29 cellular contexts compared by ENCODE assay signal in the genomic region with DNA sequence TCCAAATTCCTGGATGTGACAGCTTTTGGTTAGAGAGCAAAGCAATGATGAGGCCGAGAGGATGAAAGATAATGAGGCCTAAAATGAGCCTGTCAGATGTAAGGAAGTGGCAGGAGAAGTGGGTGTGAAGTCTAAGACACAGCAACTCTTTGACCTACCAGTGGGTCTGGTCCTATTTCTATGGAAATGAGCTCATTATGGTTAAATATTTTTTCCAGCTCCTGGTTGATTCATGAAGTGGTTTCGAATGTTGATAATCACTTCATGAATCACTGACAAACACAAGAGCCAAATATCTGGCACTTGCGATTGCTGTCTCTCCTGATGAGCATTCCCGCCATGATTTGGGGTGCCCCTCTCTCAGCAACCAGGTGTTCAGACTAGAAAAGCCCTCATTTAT.
DNase-seq lines count a peak whose midpoint lies in the region; ATAC-seq, FAIRE-seq and TF ChIP-seq lines count a peak whose summit lies in the region.
"Had no signal": no experiment of that assay in that cellular context is flagged by ENCODE, and none has a peak within 500 bp of the region (broad histone marks: within the 10 kb centered on the region; RNA-seq: fewer than 3 reads in every experiment).

No MANE protein-coding gene starts in this region.

- WGBS in GM23248 (ENCODE audit: low coverage in 1 of 2, low lambda C conversion rate in 2 of 2, missing lambda C conversion rate in 2 of 2), 2 experiments = 30 to 34% methylated on average over 4 of the region's 4 CpGs

- H3K4me3 Mint-ChIP-seq in astrocyte (ENCODE audit: unreplicated experiment) = no peak overlapping the region
- H3K4me3 Mint-ChIP-seq: CD14-positive monocyte; CD8-positive, alpha-beta memory T cell had no signal

- H3K36me3 ChIP-seq in GM23248 (ENCODE audit: low read depth) (no peaks in the 10 kb centered on the region), astrocyte (ENCODE audit: insufficient read depth, low read length) (no peaks in the 10 kb centered on the region)
- H3K36me3 ChIP-seq: BE2C, SJCRH30 had no signal

- no peak overlapping the region for H3K27ac Mint-ChIP-seq in astrocyte (ENCODE audit: unreplicated experiment)
- H3K27ac Mint-ChIP-seq: CD14-positive monocyte; CD8-positive, alpha-beta memory T cell had no signal

- peaks cover 5% of the 10 kb centered on the region for H3K9me3 Mint-ChIP-seq in astrocyte (ENCODE audit: unreplicated experiment)
- H3K9me3 Mint-ChIP-seq: CD8-positive, alpha-beta memory T cell had no signal

- peaks cover 6% of the 10 kb centered on the region for H3K4me1 Mint-ChIP-seq in astrocyte (ENCODE audit: low read depth, unreplicated experiment)
- H3K4me1 Mint-ChIP-seq: CD14-positive monocyte; CD8-positive, alpha-beta memory T cell had no signal

- peaks cover 39% of the 10 kb centered on the region for H3K27me3 Mint-ChIP-seq in astrocyte (ENCODE audit: low read depth, unreplicated experiment)

- FAIRE-seq in astrocyte (lab: Jason Lieb, UNC) = no peak
- FAIRE-seq: H54, HepG2, K562 had no signal

- peaks cover 12% of the 10 kb centered on the region for H3F3A ChIP-seq in GM23248 (ENCODE audit: insufficient read depth)

- ATAC-seq in GM18867 (IDR thresholded peaks at IDR 0.05; ENCODE audit: unreplicated experiment) = no peak
- no peak for ATAC-seq in HG03378 (IDR thresholded peaks at IDR 0.05; ENCODE audit: unreplicated experiment)
- ATAC-seq: HepG2, K562, PC-3, Right ventricle myocardium inferior, SK-N-SH treated with all-trans-retinoic acid at 6 μM for 48 hours had no signal

- H3K9me2 ChIP-seq in GM23248 (ENCODE audit: insufficient read depth) = no peaks in the 10 kb centered on the region

- DNase-seq in AG10803 (ENCODE audit: low read depth) (peak; percentile 53), GM23248 (peak; percentile 61), astrocyte (ENCODE audit: low read depth) (peak; percentile 82), fibroblast of peridontal ligament (ENCODE audit: extremely low read depth) (peak; percentile 49), GM19240 (ENCODE audit: insufficient read length, low spot score) (no peak)
- DNase-seq in stimulated activated CD4-positive, alpha-beta T cell treated with anti-CD3 and anti-CD28 coated beads, Interleukin-15, amount 100 ng/mL, for 24 hours = no peak
- DNase-seq: BE2C; CD8-positive, alpha-beta memory T cell; DMS 273 treated with DMSO at 0.1 percent for 48 hours; DMS79; Kasumi-1; MV-4-11; NCI-H1105; NCI-H1436 treated with DMSO at 0.1 percent for 48 hours; NCI-H187 treated with DMSO at 0.1 percent for 48 hours; NCI-H446; NCI-H524 treated with DMSO at 0.1 percent for 48 hours; NCI-H774; PC-3 had no signal

- no peak overlapping the region for H3K4me3 ChIP-seq in AG10803 (ENCODE audit: low read length)
- no peak overlapping the region for H3K4me3 ChIP-seq in GM23248
- no peak overlapping the region for H3K4me3 ChIP-seq in astrocyte (ENCODE audit: insufficient read depth, low read depth, low read length)
- H3K4me3 ChIP-seq: K562, SJCRH30 had no signal

- H3K9me3 ChIP-seq in GM23248 (ENCODE audit: low read depth) (no peaks in the 10 kb centered on the region), astrocyte (ENCODE audit: insufficient read depth, low read depth, low read length) (no peaks in the 10 kb centered on the region)
- H3K9me3 ChIP-seq: BE2C, SJCRH30 had no signal

- H3K4me1 ChIP-seq in GM23248 (ENCODE audit: insufficient read depth) = peaks cover 27% of the 10 kb centered on the region
- peaks cover 7% of the 10 kb centered on the region for H3K4me1 ChIP-seq in astrocyte (ENCODE audit: insufficient read depth, low read length)
- H3K4me1 ChIP-seq: BE2C, SJCRH30 had no signal

- H3K4me2 ChIP-seq in GM23248 (ENCODE audit: unreplicated experiment) = peak overlapping the region; percentile 50
- H3K4me2 ChIP-seq in astrocyte (ENCODE audit: low read length) = peak overlapping the region; percentile 29

- H3K27me3 ChIP-seq in GM23248 (replicated peaks; ENCODE audit: insufficient read depth) (no peaks in the 10 kb centered on the region), astrocyte (ENCODE audit: insufficient read depth, low read length) (no peaks in the 10 kb centered on the region)
- H3K27me3 ChIP-seq: BE2C, SJCRH30 had no signal

- H2AFZ ChIP-seq in GM23248 = 0 out of 2 replicates have a peak overlapping the region, but pooled peaks have one; percentile 6
- H2AFZ ChIP-seq in astrocyte (ENCODE audit: low read depth, low read length) = no peak overlapping the region

- TF ChIP-seq CTCF in AG10803 (conservative IDR thresholded peaks at IDR 0.05; ENCODE audit: low read length) (no peak), astrocyte (IDR thresholded peaks at IDR 0.05; ENCODE audit: insufficient read depth, low read depth, low read length) (no peak)

- no peaks in the 10 kb centered on the region for H4K20me1 ChIP-seq in GM23248 (ENCODE audit: insufficient read depth)
- H4K20me1 ChIP-seq in astrocyte (ENCODE audit: insufficient read depth, low read length) = no peaks in the 10 kb centered on the region

- no peak overlapping the region for H3K9ac ChIP-seq in GM23248
- H3K9ac ChIP-seq in astrocyte (ENCODE audit: low read length) = no peak overlapping the region

- no peaks in the 10 kb centered on the region for H3K36me3 Mint-ChIP-seq in astrocyte (ENCODE audit: low read depth, unreplicated experiment)
- H3K36me3 Mint-ChIP-seq: CD14-positive monocyte; CD8-positive, alpha-beta memory T cell had no signal

- H3K27ac ChIP-seq in GM23248 = peak overlapping the region; percentile 39
- no peak overlapping the region for H3K27ac ChIP-seq in astrocyte (ENCODE audit: low read depth, low read length)
- H3K27ac ChIP-seq: 22Rv1, SJCRH30 had no signal

- H3K79me2 ChIP-seq in GM23248 (ENCODE audit: insufficient read depth) (no peaks in the 10 kb centered on the region), astrocyte (ENCODE audit: insufficient read depth, low read length) (no peaks in the 10 kb centered on the region)

- in situ Hi-C loops in GM23248 (cut with MboI) = no loop called here

Comparison
In these comparisons a context has a peak if more than half of its experiments do, and no peak if none do; other contexts are left out.
1. DNase-seq: peak in AG10803 (single experiment), GM23248 (single experiment), astrocyte (single experiment) and fibroblast of peridontal ligament (single experiment); none in GM19240 (single experiment) and stimulated activated CD4-positive, alpha-beta T cell treated with anti-CD3 and anti-CD28 coated beads, Interleukin-15, amount 100 ng/mL, for 24 hours (single experiment).